In the genomic region with DNA sequence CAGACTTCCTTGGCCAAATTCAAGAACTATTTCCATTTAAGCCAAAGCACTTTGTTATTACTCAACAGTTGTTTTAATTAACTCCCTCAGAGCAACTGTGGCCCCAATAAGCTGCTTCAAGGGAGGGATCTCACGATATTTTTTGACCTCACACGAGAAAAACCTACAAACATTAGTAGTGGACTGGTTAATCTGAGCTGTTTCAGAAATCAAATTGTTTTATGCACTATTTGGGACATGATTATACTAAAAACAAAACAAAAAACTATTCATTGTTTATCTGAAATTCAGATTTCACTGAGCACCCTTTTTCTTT, we compare ENCODE assay signal across 11 cellular contexts.
DNase-seq lines count a peak whose midpoint lies in the region; ATAC-seq and TF ChIP-seq lines count a peak whose summit lies in the region.
"Had no signal": no experiment of that assay in that cellular context is flagged by ENCODE, and none has a peak within 500 bp of the region (broad histone marks: within the 10 kb centered on the region; RNA-seq: fewer than 3 reads in every experiment).

No MANE protein-coding gene starts in this region.

- peak overlapping the region; percentile 58 for H3K4me3 ChIP-seq in fibroblast of pulmonary artery (replicated peaks; ENCODE audit: low read depth, low read length)
- peak overlapping the region in 1 of 2 donors; percentile 52 for H3K4me3 ChIP-seq in right atrium auricular region

- DNase-seq in NOMO-1 treated with DMSO at 0.1 percent for 48 hours (lab: John Stamatoyannopoulos, UW; ENCODE audit: unreplicated experiment) (peak; percentile 50), fibroblast of pulmonary artery (ENCODE audit: low read depth) (no peak), renal cortical epithelial cell (ENCODE audit: low read depth) (peak; percentile 77), AG08395 (ENCODE audit: low spot score) (no peak), right atrium auricular region (ENCODE audit: low spot score) (no peak)
- DNase-seq in activated CD8-positive, alpha-beta memory T cell treated with anti-CD3 and anti-CD28 coated beads, Interleukin-2, amount 50 U/mL, for 4 hours, result no peak
- DNase-seq in NK-92 treated with Interleukin-12 subunit alpha and Interleukin-12 subunit beta, amount 100 ng/mL, for 24 hours (lab: John Stamatoyannopoulos, UW), result no peak
- DNase-seq: activated T-cell treated with anti-CD3 and anti-CD28 coated beads for 4 hours, GOT3, KG1 had no signal

- H3K4me1 ChIP-seq in right atrium auricular region, result peaks cover 0 to 10% of the 10 kb centered on the region in 2 donors

- no peaks in the 10 kb centered on the region for H3K9me3 ChIP-seq in right atrium auricular region

- TF ChIP-seq CTCF in fibroblast of pulmonary artery (IDR thresholded peaks at IDR 0.05; ENCODE audit: low read length, missing control alignments), result no peak
- TF ChIP-seq CTCF in right atrium auricular region (IDR thresholded peaks at IDR 0.05), result no peak

- H3K27me3 ChIP-seq in right atrium auricular region, result no peaks in the 10 kb centered on the region

- peak; percentile 10 for ATAC-seq in GM18867 (IDR thresholded peaks at IDR 0.05; ENCODE audit: unreplicated experiment)

- no peaks in the 10 kb centered on the region for H3K36me3 ChIP-seq in right atrium auricular region

- peak overlapping the region in 1 of 2 donors; percentile 54 for H3K27ac ChIP-seq in right atrium auricular region

Comparison
In these comparisons a context has a peak if more than half of its experiments do, and no peak if none do; other contexts are left out.
1. DNase-seq: peak in NOMO-1 treated with DMSO at 0.1 percent for 48 hours (single experiment) and renal cortical epithelial cell (single experiment); none in fibroblast of pulmonary artery (single experiment), AG08395 (single experiment), activated CD8-positive, alpha-beta memory T cell treated with anti-CD3 and anti-CD28 coated beads, Interleukin-2, amount 50 U/mL, for 4 hours (single experiment), NK-92 treated with Interleukin-12 subunit alpha and Interleukin-12 subunit beta, amount 100 ng/mL, for 24 hours (single experiment) and right atrium auricular region (single experiment).